In genomic region chr2:74188018-74188601, GRCh38 we compare ENCODE assay signal across 9 cellular contexts. TPM values are rescaled to one million over a fixed set of nuclear protein-coding genes. Genes with fewer than 3 reads are reported as not detected.
DNase-seq lines count a peak whose midpoint lies in the region; ATAC-seq and TF ChIP-seq lines count a peak whose summit lies in the region.
"Had no signal": no experiment of that assay in that cellular context is flagged by ENCODE, and none has a peak within 500 bp of the region (broad histone marks: within the 10 kb centered on the region; RNA-seq: fewer than 3 reads in every experiment).

No MANE protein-coding gene starts in this region.

- H3K36me3 ChIP-seq in PC-9 (ENCODE audit: low read depth) = no peaks in the 10 kb centered on the region

- no peak for DNase-seq in activated CD4-positive, alpha-beta T cell treated with anti-CD3 and anti-CD28 coated beads, Interleukin-2, amount 10 ng/mL, durations not matched to agents 24 days and 14 days
- DNase-seq in activated CD4-positive, alpha-beta T cell treated with anti-CD3 and anti-CD28 coated beads for 36 hours = no peak
- peak; percentile 45 to 61 for DNase-seq in PC-9
- DNase-seq in fibroblast of villous mesenchyme (ENCODE audit: low read depth) = peak; percentile 32
- peak; percentile 28 for DNase-seq in stromal cell of bone marrow (ENCODE audit: low read depth)
- no peak for DNase-seq in progenitor cell of endocrine pancreas (ENCODE audit: low spot score, unreplicated experiment)
- no peak for DNase-seq in naive thymus-derived CD8-positive, alpha-beta T cell
- no peak for DNase-seq in stimulated activated CD4-positive, alpha-beta T cell treated with anti-CD3 and anti-CD28 coated beads, Interleukin-2, amount 100 ng/mL, for 24 hours
- DNase-seq: stimulated activated naive CD4-positive, alpha-beta T cell treated with Interleukin-2 at 50 U/mL for 16 hours had no signal

- H3K27me3 ChIP-seq in PC-9 (ENCODE audit: insufficient read depth, low read depth) = no peaks in the 10 kb centered on the region

- H3K27ac Mint-ChIP-seq in activated CD4-positive, alpha-beta T cell treated with anti-CD3 and anti-CD28 coated beads, Interleukin-2, amount 10 ng/mL, durations not matched to agents 24 days and 14 days = peak overlapping the region; percentile 66
- no peak overlapping the region for H3K27ac Mint-ChIP-seq in activated CD4-positive, alpha-beta T cell treated with anti-CD3 and anti-CD28 coated beads for 36 hours
- no peak overlapping the region for H3K27ac Mint-ChIP-seq in progenitor cell of endocrine pancreas
- no peak overlapping the region for H3K27ac Mint-ChIP-seq in naive thymus-derived CD8-positive, alpha-beta T cell

- H4K20me1 ChIP-seq in PC-9 (ENCODE audit: insufficient read depth) = no peaks in the 10 kb centered on the region

- no peaks in the 10 kb centered on the region for H3K27me3 Mint-ChIP-seq in activated CD4-positive, alpha-beta T cell treated with anti-CD3 and anti-CD28 coated beads, Interleukin-2, amount 10 ng/mL, durations not matched to agents 24 days and 14 days
- peaks cover 3% of the 10 kb centered on the region for H3K27me3 Mint-ChIP-seq in activated CD4-positive, alpha-beta T cell treated with anti-CD3 and anti-CD28 coated beads for 36 hours
- peaks cover 5% of the 10 kb centered on the region for H3K27me3 Mint-ChIP-seq in progenitor cell of endocrine pancreas
- H3K27me3 Mint-ChIP-seq in naive thymus-derived CD8-positive, alpha-beta T cell = peaks cover 0 to 7% (median 0%) of the 10 kb centered on the region in 5 donors

- no peak overlapping the region for H3K4me3 ChIP-seq in PC-9
- no peak overlapping the region for H3K4me3 ChIP-seq in fibroblast of villous mesenchyme (ENCODE audit: low read depth, low read length)

- H3K9me2 ChIP-seq in PC-9 (ENCODE audit: insufficient read depth) = no peaks in the 10 kb centered on the region

- no peak for ATAC-seq in activated CD4-positive, alpha-beta T cell treated with anti-CD3 and anti-CD28 coated beads for 36 hours
- no peak for ATAC-seq in naive thymus-derived CD8-positive, alpha-beta T cell

- peaks cover 5% of the 10 kb centered on the region for H3K9me3 Mint-ChIP-seq in activated CD4-positive, alpha-beta T cell treated with anti-CD3 and anti-CD28 coated beads, Interleukin-2, amount 10 ng/mL, durations not matched to agents 24 days and 14 days
- H3K9me3 Mint-ChIP-seq in activated CD4-positive, alpha-beta T cell treated with anti-CD3 and anti-CD28 coated beads for 36 hours (ENCODE audit: low read depth) = no peaks in the 10 kb centered on the region
- H3K9me3 Mint-ChIP-seq in progenitor cell of endocrine pancreas (ENCODE audit: low read depth) = no peaks in the 10 kb centered on the region
- H3K9me3 Mint-ChIP-seq in naive thymus-derived CD8-positive, alpha-beta T cell = no peaks in the 10 kb centered on the region

- no peaks in the 10 kb centered on the region for H3K9me3 ChIP-seq in PC-9 (ENCODE audit: insufficient read depth, low read depth)

- H3K36me3 Mint-ChIP-seq in activated CD4-positive, alpha-beta T cell treated with anti-CD3 and anti-CD28 coated beads, Interleukin-2, amount 10 ng/mL, durations not matched to agents 24 days and 14 days (ENCODE audit: low read depth) = no peaks in the 10 kb centered on the region
- H3K36me3 Mint-ChIP-seq in activated CD4-positive, alpha-beta T cell treated with anti-CD3 and anti-CD28 coated beads for 36 hours (ENCODE audit: low read depth) = no peaks in the 10 kb centered on the region
- H3K36me3 Mint-ChIP-seq in progenitor cell of endocrine pancreas (ENCODE audit: insufficient read depth) = no peaks in the 10 kb centered on the region
- H3K36me3 Mint-ChIP-seq in naive thymus-derived CD8-positive, alpha-beta T cell = no peaks in the 10 kb centered on the region

- no peak overlapping the region for H2AFZ ChIP-seq in PC-9

- CTCF ChIA-PET in activated CD4-positive, alpha-beta T cell treated with anti-CD3 and anti-CD28 coated beads for 36 hours (lab: Charles Lee) = no interaction called here
- CTCF ChIA-PET in PC-9 (lab: Charles Lee) = no interaction called here

- no peaks in the 10 kb centered on the region for H3K4me1 ChIP-seq in PC-9 (replicated peaks; ENCODE audit: insufficient read depth)

- no peaks in the 10 kb centered on the region for H3K79me2 ChIP-seq in PC-9 (ENCODE audit: low read depth)

- POLR2A ChIA-PET in activated CD4-positive, alpha-beta T cell treated with anti-CD3 and anti-CD28 coated beads for 36 hours (lab: Charles Lee) = no interaction called here
- POLR2A ChIA-PET in PC-9 (lab: Charles Lee; ENCODE audit: unreplicated experiment) = interaction anchor here (1.0 kb wide), 1 partner anchor 9 kb away, joined by 8 read pairs; the partner anchor contains the start of gene MOB1A
- POLR2A ChIA-PET in naive thymus-derived CD8-positive, alpha-beta T cell (lab: Charles Lee) = no interaction called here

- H3F3A ChIP-seq in PC-9 (ENCODE audit: insufficient read depth, low read depth) = no peaks in the 10 kb centered on the region

- peaks cover 40% of the 10 kb centered on the region for H3K4me1 Mint-ChIP-seq in activated CD4-positive, alpha-beta T cell treated with anti-CD3 and anti-CD28 coated beads, Interleukin-2, amount 10 ng/mL, durations not matched to agents 24 days and 14 days
- H3K4me1 Mint-ChIP-seq in activated CD4-positive, alpha-beta T cell treated with anti-CD3 and anti-CD28 coated beads for 36 hours = peaks cover 17% of the 10 kb centered on the region
- H3K4me1 Mint-ChIP-seq in progenitor cell of endocrine pancreas (ENCODE audit: low read depth) = peaks cover 11% of the 10 kb centered on the region
- H3K4me1 Mint-ChIP-seq in naive thymus-derived CD8-positive, alpha-beta T cell = peaks cover 0 to 22% (median 2%) of the 10 kb centered on the region in 4 donors

- H3K4me3 Mint-ChIP-seq in activated CD4-positive, alpha-beta T cell treated with anti-CD3 and anti-CD28 coated beads, Interleukin-2, amount 10 ng/mL, durations not matched to agents 24 days and 14 days = no peak overlapping the region
- no peak overlapping the region for H3K4me3 Mint-ChIP-seq in activated CD4-positive, alpha-beta T cell treated with anti-CD3 and anti-CD28 coated beads for 36 hours
- no peak overlapping the region for H3K4me3 Mint-ChIP-seq in progenitor cell of endocrine pancreas (ENCODE audit: low read depth)
- H3K4me3 Mint-ChIP-seq in naive thymus-derived CD8-positive, alpha-beta T cell = no peak overlapping the region

- no peak overlapping the region for H3K27ac ChIP-seq in PC-9

- BruUV-seq in PC-9 (replicated peaks; lab: Mats Ljungman, UMichigan) = no TSS peak

- TF ChIP-seq CTCF in PC-9 (conservative IDR thresholded peaks at IDR 0.05) (no peak), fibroblast of villous mesenchyme (IDR thresholded peaks at IDR 0.05; ENCODE audit: insufficient read depth, low read depth, low read length) (no peak), progenitor cell of endocrine pancreas (IDR thresholded peaks at IDR 0.05; ENCODE audit: unreplicated experiment) (no peak)

- intact Hi-C loops in activated CD4-positive, alpha-beta T cell treated with anti-CD3 and anti-CD28 coated beads, Interleukin-2, amount 10 ng/mL, durations not matched to agents 24 days and 14 days (cut with micrococcal nuclease) = no loop called here
- intact Hi-C loops in activated CD4-positive, alpha-beta T cell treated with anti-CD3 and anti-CD28 coated beads for 36 hours (cut with DNase I, micrococcal nuclease) = no loop called here
- intact Hi-C loops in PC-9 (cut with micrococcal nuclease; ENCODE audit: unreplicated experiment) = no loop called here

- no peak overlapping the region for H3K4me2 ChIP-seq in PC-9

RNA-seq across cellular contexts. Expression of gene MOB1A, which starts 9.4 kb away (rescaled TPM):
- total RNA-seq in activated CD4-positive, alpha-beta T cell treated with anti-CD3 and anti-CD28 coated beads, Interleukin-2, amount 10 ng/mL, durations not matched to agents 24 days and 14 days = 203 and 204 TPM in 2 replicates
- total RNA-seq in activated CD4-positive, alpha-beta T cell treated with anti-CD3 and anti-CD28 coated beads for 36 hours = 100 to 1,000 TPM in 1 of 2 experiments, 10 to 100 TPM in 1; 96.6 to 149 TPM
- total RNA-seq in PC-9 (2021) (138 and 143 TPM in 2 replicates), fibroblast of villous mesenchyme (102 and 155 TPM in 2 replicates), progenitor cell of endocrine pancreas (93.5 and 94.9 TPM in 2 replicates)
- total RNA-seq in naive thymus-derived CD8-positive, alpha-beta T cell = 100 to 1,000 TPM; 137 to 160 TPM
- 100 to 1,000 TPM; 111 to 152 (median 145) TPM for polyA plus RNA-seq in naive thymus-derived CD8-positive, alpha-beta T cell

RNA-seq across cellular contexts. Expression of gene MTHFD2, which starts 10.3 kb away (rescaled TPM):
- total RNA-seq in activated CD4-positive, alpha-beta T cell treated with anti-CD3 and anti-CD28 coated beads, Interleukin-2, amount 10 ng/mL, durations not matched to agents 24 days and 14 days = 418 and 439 TPM in 2 replicates
- total RNA-seq in activated CD4-positive, alpha-beta T cell treated with anti-CD3 and anti-CD28 coated beads for 36 hours = 100 to 1,000 TPM; 411 to 453 TPM
- total RNA-seq in PC-9 (2021) (192 and 197 TPM in 2 replicates), fibroblast of villous mesenchyme (174 and 177 TPM in 2 replicates), progenitor cell of endocrine pancreas (64.9 and 71.2 TPM in 2 replicates)
- 10 to 100 TPM; 37.3 to 38.1 TPM for total RNA-seq in naive thymus-derived CD8-positive, alpha-beta T cell
- polyA plus RNA-seq in naive thymus-derived CD8-positive, alpha-beta T cell = 1 to 10 TPM; 4.8 to 5.9 (median 5.4) TPM

RNA-seq across cellular contexts. Expression of gene BOLA3, which starts 40.4 kb away (rescaled TPM):
- 100 and 103 TPM in 2 replicates for total RNA-seq in activated CD4-positive, alpha-beta T cell treated with anti-CD3 and anti-CD28 coated beads, Interleukin-2, amount 10 ng/mL, durations not matched to agents 24 days and 14 days
- 100 to 1,000 TPM; 119 to 130 TPM for total RNA-seq in activated CD4-positive, alpha-beta T cell treated with anti-CD3 and anti-CD28 coated beads for 36 hours
- total RNA-seq in PC-9 (2021) = 28.2 and 30.4 TPM in 2 replicates
- 41.2 and 50.1 TPM in 2 replicates for total RNA-seq in fibroblast of villous mesenchyme
- total RNA-seq in progenitor cell of endocrine pancreas = 23.8 and 24.8 TPM in 2 replicates
- total RNA-seq in naive thymus-derived CD8-positive, alpha-beta T cell = 10 to 100 TPM; 13.3 to 13.5 TPM
- polyA plus RNA-seq in naive thymus-derived CD8-positive, alpha-beta T cell = 10 to 100 TPM; 59.9 to 78.5 (median 68.3) TPM

Comparison
In these comparisons a context has a peak if more than half of its experiments do, and no peak if none do; other contexts are left out.
1. DNase-seq: peak in PC-9 (2 of 2), fibroblast of villous mesenchyme (single experiment) and stromal cell of bone marrow (single experiment); none in activated CD4-positive, alpha-beta T cell treated with anti-CD3 and anti-CD28 coated beads, Interleukin-2, amount 10 ng/mL, durations not matched to agents 24 days and 14 days (single experiment), activated CD4-positive, alpha-beta T cell treated with anti-CD3 and anti-CD28 coated beads for 36 hours (single experiment), progenitor cell of endocrine pancreas (single experiment), naive thymus-derived CD8-positive, alpha-beta T cell (0 of 10) and stimulated activated CD4-positive, alpha-beta T cell treated with anti-CD3 and anti-CD28 coated beads, Interleukin-2, amount 100 ng/mL, for 24 hours (0 of 2).